8 cellular contexts compared by ENCODE assay signal in genomic region chr15:64460737-64461576, GRCh38. TPM values are rescaled to one million over a fixed set of nuclear protein-coding genes. Genes with fewer than 3 reads are reported as not detected.
DNase-seq lines count a peak whose midpoint lies in the region; ATAC-seq and TF ChIP-seq lines count a peak whose summit lies in the region.

No MANE protein-coding gene starts in this region.

- ATAC-seq in HG02642 (IDR thresholded peaks at IDR 0.05; ENCODE audit: poor library complexity, unreplicated experiment) (peak; percentile 27), naive B cell (ENCODE audit: low read depth in 2 of 2) (peak; percentile 24 to 40), thoracic aorta (ENCODE audit: insufficient number of reproducible peaks, low FRiP score, low read depth) (peak; percentile 44), HG03442 (IDR thresholded peaks at IDR 0.05; ENCODE audit: unreplicated experiment) (no peak)

- H3K27ac ChIP-seq in OCI-LY3 (ENCODE audit: low read length) (peak overlapping the region; percentile 7), fibroblast of lung (ENCODE audit: insufficient read depth, low read length) (peak overlapping the region; percentile 51), thoracic aorta (peak overlapping the region; percentile 56 to 68)

- H3K27ac Mint-ChIP-seq in activated T-helper 1 cell treated with anti-CD3 and anti-CD28 coated beads, Interleukin-12 subunit alpha, Interleukin-12 subunit beta, Interleukin-2, Interleukin-4 antibody, amounts not matched to agents 30 ng/mL and 10 ng/mL and 1 ng/mL, durations not matched to agents 14 hours and 24 hours and 36 hours, result peak overlapping the region; percentile 86
- peak overlapping the region in 5 of 6 donors; percentile 36 to 81 (median 59) for H3K27ac Mint-ChIP-seq in naive B cell

- H3K4me3 ChIP-seq in OCI-LY3 (ENCODE audit: low read length) (peak overlapping the region; percentile 84), fibroblast of lung (replicated peaks in 1 of 4; ENCODE audit: control extremely low read depth in 1 of 4, insufficient read depth in 1 of 4, low read depth in 3 of 4, low read length in 4 of 4) (peak overlapping the region; percentile 34 to 77 (median 70)), thoracic aorta (peak overlapping the region; percentile 79)

- DNase-seq in DMS79 (lab: John Stamatoyannopoulos, UW) (peak; percentile 25), fibroblast of lung (ENCODE audit: low read depth in 2 of 2) (peak; percentile 79 to 85), naive B cell (peak; percentile 15), thoracic aorta (ENCODE audit: low spot score) (no peak)
- DNase-seq in activated T-helper 1 cell treated with anti-CD3 and anti-CD28 coated beads, Interleukin-12 subunit alpha, Interleukin-12 subunit beta, Interleukin-2, Interleukin-4 antibody, amounts not matched to agents 30 ng/mL and 10 ng/mL and 1 ng/mL, durations not matched to agents 14 hours and 24 hours and 36 hours (ENCODE audit: low spot score), result peak; percentile 26

- H2AFZ ChIP-seq in OCI-LY3 (ENCODE audit: low read depth, low read length) (no peak overlapping the region), fibroblast of lung (ENCODE audit: low read length) (peak overlapping the region; percentile 39)

- peaks cover 24% of the 10 kb centered on the region for H3K36me3 Mint-ChIP-seq in activated T-helper 1 cell treated with anti-CD3 and anti-CD28 coated beads, Interleukin-12 subunit alpha, Interleukin-12 subunit beta, Interleukin-2, Interleukin-4 antibody, amounts not matched to agents 30 ng/mL and 10 ng/mL and 1 ng/mL, durations not matched to agents 14 hours and 24 hours and 36 hours (ENCODE audit: low read depth)
- H3K36me3 Mint-ChIP-seq in naive B cell, result no peaks in the 10 kb centered on the region

- no peaks in the 10 kb centered on the region for H3K9me3 Mint-ChIP-seq in activated T-helper 1 cell treated with anti-CD3 and anti-CD28 coated beads, Interleukin-12 subunit alpha, Interleukin-12 subunit beta, Interleukin-2, Interleukin-4 antibody, amounts not matched to agents 30 ng/mL and 10 ng/mL and 1 ng/mL, durations not matched to agents 14 hours and 24 hours and 36 hours
- no peaks in the 10 kb centered on the region for H3K9me3 Mint-ChIP-seq in naive B cell

- no peaks in the 10 kb centered on the region for H3K9me3 ChIP-seq in OCI-LY3 (ENCODE audit: insufficient read depth, low read length)
- no peaks in the 10 kb centered on the region for H3K9me3 ChIP-seq in fibroblast of lung (ENCODE audit: control insufficient read depth, insufficient read depth, low read depth, low read length)
- H3K9me3 ChIP-seq in thoracic aorta, result no peaks in the 10 kb centered on the region

- H4K20me1 ChIP-seq in OCI-LY3 (ENCODE audit: insufficient read depth, low read length) (peaks cover 27% of the 10 kb centered on the region), fibroblast of lung (ENCODE audit: control insufficient read depth, extremely low read depth, insufficient read depth, low read length) (no peaks in the 10 kb centered on the region)

- peak overlapping the region; percentile 88 for H3K4me3 Mint-ChIP-seq in activated T-helper 1 cell treated with anti-CD3 and anti-CD28 coated beads, Interleukin-12 subunit alpha, Interleukin-12 subunit beta, Interleukin-2, Interleukin-4 antibody, amounts not matched to agents 30 ng/mL and 10 ng/mL and 1 ng/mL, durations not matched to agents 14 hours and 24 hours and 36 hours
- H3K4me3 Mint-ChIP-seq in naive B cell, result peak overlapping the region; percentile 84 to 96 (median 92)

- peaks cover 1% of the 10 kb centered on the region for H3K27me3 Mint-ChIP-seq in activated T-helper 1 cell treated with anti-CD3 and anti-CD28 coated beads, Interleukin-12 subunit alpha, Interleukin-12 subunit beta, Interleukin-2, Interleukin-4 antibody, amounts not matched to agents 30 ng/mL and 10 ng/mL and 1 ng/mL, durations not matched to agents 14 hours and 24 hours and 36 hours (ENCODE audit: insufficient read depth)
- H3K27me3 Mint-ChIP-seq in naive B cell, result no peaks in the 10 kb centered on the region

- H3K9ac ChIP-seq in OCI-LY3 (ENCODE audit: low read length) (peak overlapping the region; percentile 76), fibroblast of lung (ENCODE audit: insufficient read depth, low read length) (peak overlapping the region; percentile 59)

- TF ChIP-seq CTCF in OCI-LY3 (IDR thresholded peaks at IDR 0.05; ENCODE audit: low read depth, low read length) (no peak), fibroblast of lung (conservative IDR thresholded peaks at IDR 0.05 in 1 of 2, IDR thresholded peaks at IDR 0.05 in 1 of 2; ENCODE audit: low read depth in 1 of 2, low read length in 2 of 2) (peak in 1 of 2 donors; percentile 16), thoracic aorta (IDR thresholded peaks at IDR 0.05) (no peak)

- H3K79me2 ChIP-seq in OCI-LY3 (ENCODE audit: low read length) (peaks cover 45% of the 10 kb centered on the region), fibroblast of lung (ENCODE audit: control insufficient read depth, insufficient read depth, low read length) (peaks cover 43% of the 10 kb centered on the region)

- peaks cover 9% of the 10 kb centered on the region for H3K36me3 ChIP-seq in OCI-LY3 (replicated peaks; ENCODE audit: low read depth, low read length)
- H3K36me3 ChIP-seq in fibroblast of lung (ENCODE audit: control insufficient read depth, insufficient read depth, low read length), result no peaks in the 10 kb centered on the region
- no peaks in the 10 kb centered on the region for H3K36me3 ChIP-seq in thoracic aorta

- intact Hi-C loops in activated T-helper 1 cell treated with anti-CD3 and anti-CD28 coated beads, Interleukin-12 subunit alpha, Interleukin-12 subunit beta, Interleukin-2, Interleukin-4 antibody, amounts not matched to agents 30 ng/mL and 10 ng/mL and 1 ng/mL, durations not matched to agents 14 hours and 24 hours and 36 hours (cut with micrococcal nuclease), result loop anchor here (1.0 to 10.0 kb wide), 11 partner anchors 17 to 956 kb away; partner anchors contain the start of genes CIAO2A, SNX1, TRIP4 and USP3

- H3K4me2 ChIP-seq in OCI-LY3 (ENCODE audit: low read length) (peak overlapping the region; percentile 73), fibroblast of lung (ENCODE audit: extremely low read depth, insufficient read depth, low read length) (peak overlapping the region; percentile 75)

- H3K4me1 ChIP-seq in OCI-LY3 (ENCODE audit: low read length) (peaks cover 40% of the 10 kb centered on the region), fibroblast of lung (ENCODE audit: control insufficient read depth, extremely low read depth, insufficient read depth, low read length) (peaks cover 2% of the 10 kb centered on the region), thoracic aorta (ENCODE audit: control insufficient read depth in 1 of 2, low read depth in 2 of 2) (peaks cover 24 to 34% of the 10 kb centered on the region in 2 donors)

- H3K27me3 ChIP-seq in OCI-LY3 (ENCODE audit: low read depth, low read length), result no peaks in the 10 kb centered on the region
- no peaks in the 10 kb centered on the region for H3K27me3 ChIP-seq in fibroblast of lung (ENCODE audit: control insufficient read depth, insufficient read depth, low read length)
- no peaks in the 10 kb centered on the region for H3K27me3 ChIP-seq in thoracic aorta (replicated peaks; ENCODE audit: insufficient read depth)

- peaks cover 66% of the 10 kb centered on the region for H3K4me1 Mint-ChIP-seq in activated T-helper 1 cell treated with anti-CD3 and anti-CD28 coated beads, Interleukin-12 subunit alpha, Interleukin-12 subunit beta, Interleukin-2, Interleukin-4 antibody, amounts not matched to agents 30 ng/mL and 10 ng/mL and 1 ng/mL, durations not matched to agents 14 hours and 24 hours and 36 hours (ENCODE audit: low read depth)
- peaks cover 41 to 51% (median 47%) of the 10 kb centered on the region in 3 donors for H3K4me1 Mint-ChIP-seq in naive B cell

RNA-seq across cellular contexts. Expression of gene ZNF609, which starts 0.6 kb away (rescaled TPM):
- 65.4 and 73.8 TPM in 2 replicates for total RNA-seq in activated T-helper 1 cell treated with anti-CD3 and anti-CD28 coated beads, Interleukin-12 subunit alpha, Interleukin-12 subunit beta, Interleukin-2, Interleukin-4 antibody, amounts not matched to agents 30 ng/mL and 10 ng/mL and 1 ng/mL, durations not matched to agents 14 hours and 24 hours and 36 hours
- total RNA-seq in fibroblast of lung (11.3 and 14.7 TPM in 2 replicates), thoracic aorta (10 to 100 TPM; 25.2 to 38.8 TPM)
- polyA plus RNA-seq in fibroblast of lung (10.8 and 13.1 TPM in 2 replicates), naive B cell (ENCODE audit: low read depth in 6 of 6) (1 to 10 TPM in 5 of 6 donors, under 1 TPM in 1; 0.83 to 4.4 (median 2.6) TPM)
- polyA plus RNA-seq in fibroblast of lung (2012), result 10.0 and 13.0 TPM in 2 replicates
- polyA minus RNA-seq in fibroblast of lung (ENCODE audit: low replicate concordance), result 20.6 and 154 TPM in 2 replicates

Comparison
In these comparisons a context has a peak if more than half of its experiments do, and no peak if none do; other contexts are left out.
1. H3K27ac ChIP-seq: peak in every context shown above with its lines; median percentile 62 in thoracic aorta; 51 in fibroblast of lung; 7 in OCI-LY3.